Comparison of ENCODE assay signal across 17 cellular contexts in genomic region chr13:93108111-93108581, GRCh38.
A peak's percentile ranks its signal among the peaks of the same experiment; 100 is the strongest.
DNase-seq lines count a peak whose midpoint lies in the region; FAIRE-seq and TF ChIP-seq lines count a peak whose summit lies in the region.
"Had no signal": no experiment of that assay in that cellular context is flagged by ENCODE, and none has a peak within 500 bp of the region (broad histone marks: within the 10 kb centered on the region; RNA-seq: fewer than 3 reads in every experiment).

No MANE protein-coding gene starts in this region.

- H3K36me3 ChIP-seq in esophagus squamous epithelium: no peaks in the 10 kb centered on the region

- DNase-seq in NCI-H2171 treated with DMSO at 0.1 percent for 48 hours (lab: John Stamatoyannopoulos, UW): peak; percentile 45
- no peak for DNase-seq in NCI-H2171 (lab: John Stamatoyannopoulos, UW)
- no peak for DNase-seq in RCC 7860 (ENCODE audit: low spot score)
- peak; percentile 2 for DNase-seq in fibroblast of the aortic adventitia (ENCODE audit: low read depth)
- no peak for DNase-seq in NK-92 treated with Interleukin-12 subunit alpha and Interleukin-12 subunit beta, amount 100 ng/mL, for 24 hours (lab: John Stamatoyannopoulos, UW)
- DNase-seq in RPMI8226: no peak
- DNase-seq in foreskin melanocyte: no peak
- no peak for DNase-seq in esophagus squamous epithelium (lab: John Stamatoyannopoulos, UW)
- DNase-seq: 8988T, DMS79 treated with DMSO at 0.1 percent for 48 hours, GF-D8, GOT3, HFFc6, NCI-H1092, NCI-H187 treated with DMSO at 0.1 percent for 48 hours, NCI-H510A treated with DMSO at 0.1 percent for 48 hours had no signal

- no peak for TF ChIP-seq POLR2A in esophagus squamous epithelium (IDR thresholded peaks at IDR 0.05)

- TF ChIP-seq CTCF in fibroblast of the aortic adventitia (IDR thresholded peaks at IDR 0.05; ENCODE audit: insufficient read depth, low read length): no peak
- no peak for TF ChIP-seq CTCF in esophagus squamous epithelium (IDR thresholded peaks at IDR 0.05)

- no peaks in the 10 kb centered on the region for H3K4me1 ChIP-seq in esophagus squamous epithelium

- H3K4me3 ChIP-seq in fibroblast of the aortic adventitia (ENCODE audit: low read depth, low read length): no peak overlapping the region
- no peak overlapping the region for H3K4me3 ChIP-seq in esophagus squamous epithelium

- no peaks in the 10 kb centered on the region for H3K27me3 ChIP-seq in esophagus squamous epithelium

- no peak overlapping the region for H3K27ac ChIP-seq in esophagus squamous epithelium

- WGBS in esophagus squamous epithelium, 2 donors: 37 to 43% methylated on average over 4 of the region's 4 CpGs

- peak; percentile 28 for FAIRE-seq in RCC 7860 (lab: Jason Lieb, UNC)
- FAIRE-seq: HTR-8/SVneo had no signal

- H3K9me3 ChIP-seq in esophagus squamous epithelium: no peaks in the 10 kb centered on the region

- intact Hi-C loops in esophagus squamous epithelium (cut with DNase I): no loop called here

Comparison
In these comparisons a context has a peak if more than half of its experiments do, and no peak if none do; other contexts are left out.
1. DNase-seq: peak in NCI-H2171 treated with DMSO at 0.1 percent for 48 hours (single experiment) and fibroblast of the aortic adventitia (single experiment); none in NCI-H2171 (single experiment), RCC 7860 (single experiment), NK-92 treated with Interleukin-12 subunit alpha and Interleukin-12 subunit beta, amount 100 ng/mL, for 24 hours (single experiment), RPMI8226 (single experiment), foreskin melanocyte (single experiment) and esophagus squamous epithelium (single experiment).